In the genomic region with DNA sequence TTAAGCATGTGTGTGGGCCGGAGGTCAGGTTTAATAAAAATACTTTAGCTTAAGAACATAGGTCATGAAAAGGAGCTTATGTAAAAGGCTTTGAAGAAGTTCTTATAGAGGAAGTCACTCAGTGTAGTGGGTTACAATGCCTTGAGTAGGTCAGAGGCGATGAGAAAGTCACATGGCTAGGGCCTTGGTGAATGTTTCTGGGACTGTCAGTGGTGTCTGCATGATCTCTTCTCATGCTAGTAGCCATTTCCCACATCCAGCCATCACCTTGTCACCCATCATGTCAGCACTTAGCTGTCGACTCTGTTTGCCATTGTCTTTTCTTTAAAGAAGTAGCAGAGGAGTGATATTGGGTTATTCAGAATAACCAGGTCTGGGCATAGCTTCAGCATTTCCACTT, we compare ENCODE assay signal across 13 cellular contexts.
DNase-seq lines count a peak whose midpoint lies in the region; ATAC-seq and TF ChIP-seq lines count a peak whose summit lies in the region.
"Had no signal": no experiment of that assay in that cellular context is flagged by ENCODE, and none has a peak within 500 bp of the region (broad histone marks: within the 10 kb centered on the region; RNA-seq: fewer than 3 reads in every experiment).

No MANE protein-coding gene starts in this region.

- no peak overlapping the region for H2AK5ac ChIP-seq in IMR-90 (ENCODE audit: low read depth, low read length)

- H3K27me3 ChIP-seq in IMR-90 (ENCODE audit: control insufficient read depth, insufficient read depth, low read length) (no peaks in the 10 kb centered on the region), body of pancreas (no peaks in the 10 kb centered on the region)
- H3K27me3 ChIP-seq: BLaER1 treated with 17β-estradiol and CSF1 and Interleukin-3, amounts not matched to agents 10 nM and 100 nM had no signal

- 0 out of 2 replicates have a peak overlapping the region, but pooled peaks have one; percentile 13 for H4K5ac ChIP-seq in IMR-90 (ENCODE audit: low read depth, low read length)

- H3K56ac ChIP-seq in IMR-90 (ENCODE audit: extremely low read depth, insufficient read depth, low read length) = no peak overlapping the region

- dilution Hi-C loops in IMR-90 (cut with HindIII; ENCODE audit: low sequenced_read_pairs, unreplicated experiment) = no loop called here

- peak overlapping the region; percentile 59; the same call in 1 of the 2 replicates for H3K18ac ChIP-seq in IMR-90 (ENCODE audit: low read depth, low read length)

- in situ Hi-C loops in IMR-90 (cut with MboI; ENCODE audit: low sequenced_read_pairs) = no loop called here

- no peak overlapping the region for H2BK20ac ChIP-seq in IMR-90 (ENCODE audit: low read depth, low read length)

- DNase-seq in Right ventricle myocardium inferior (ENCODE audit: missing footprints) (no peak), cardiac septum (ENCODE audit: low spot score) (no peak), IMR-90 (no peak), left ventricle myocardium superior (no peak), body of pancreas (no peak), mesenteric fat pad (ENCODE audit: low spot score) (no peak)
- DNase-seq: Calu3; CD8-positive, alpha-beta T cell; DMS79 treated with DMSO at 0.1 percent for 48 hours; GF-D8 had no signal

- H3K4me3 ChIP-seq in IMR-90 (ENCODE audit: insufficient read depth, low read depth, low read length) (no peak overlapping the region), body of pancreas (no peak overlapping the region)
- H3K4me3 ChIP-seq: BLaER1 treated with 17β-estradiol and CSF1 and Interleukin-3, amounts not matched to agents 10 nM and 100 nM; GM23248; HAP-1 had no signal

- no peak overlapping the region for H2AK9ac ChIP-seq in IMR-90 (replicated peaks; ENCODE audit: low read depth, low read length, poor library complexity)

- POLR2A ChIA-PET in IMR-90 (lab: Charles Lee; ENCODE audit: unreplicated experiment) = no interaction called here

- no peak overlapping the region for H3K9ac ChIP-seq in IMR-90 (ENCODE audit: low read depth, low read length)
- H3K9ac ChIP-seq: BLaER1 treated with 17β-estradiol and CSF1 and Interleukin-3, amounts not matched to agents 10 nM and 100 nM; GM23248 had no signal

- no peak overlapping the region for H3K4me2 ChIP-seq in IMR-90 (ENCODE audit: low read depth, low read length)
- H3K4me2 ChIP-seq: BLaER1 treated with 17β-estradiol and CSF1 and Interleukin-3, amounts not matched to agents 10 nM and 100 nM had no signal

- no peak overlapping the region for H4K8ac ChIP-seq in IMR-90 (ENCODE audit: low read depth in 2 of 2, low read length in 2 of 2)

- peaks cover 9% of the 10 kb centered on the region for H3K9me3 ChIP-seq in IMR-90 (ENCODE audit: control insufficient read depth, insufficient read depth, low read length)
- H3K9me3 ChIP-seq in body of pancreas = no peaks in the 10 kb centered on the region

- H2AFZ ChIP-seq in IMR-90 (replicated peaks; ENCODE audit: low read length, poor library complexity) = no peak overlapping the region
- H2AFZ ChIP-seq: GM23248 had no signal

- no peak for TF ChIP-seq RAD21 in IMR-90 (IDR thresholded peaks at IDR 0.05; ENCODE audit: low read length)

- intact Hi-C loops in Right ventricle myocardium inferior (cut with DNase I) (loop anchor here (10.0 kb wide), 1 partner anchor 378 kb away; no protein-coding TSS in a partner anchor), cardiac septum (cut with DNase I) (no loop called here), IMR-90 (cut with micrococcal nuclease) (no loop called here), left ventricle myocardium superior (cut with micrococcal nuclease) (no loop called here), body of pancreas (cut with DNase I) (no loop called here)

- H2BK5ac ChIP-seq in IMR-90 (ENCODE audit: low read depth, low read length, poor library complexity, severe bottlenecking) = no peak overlapping the region

- no peak overlapping the region for H2BK15ac ChIP-seq in IMR-90 (ENCODE audit: low read depth, low read length)

- no peaks in the 10 kb centered on the region for H4K20me1 ChIP-seq in IMR-90 (ENCODE audit: insufficient read depth, low read length)
- H4K20me1 ChIP-seq: BLaER1 treated with 17β-estradiol and CSF1 and Interleukin-3, amounts not matched to agents 10 nM and 100 nM had no signal

- H3K36me3 ChIP-seq in IMR-90 (ENCODE audit: control insufficient read depth, insufficient read depth, low read length) (no peaks in the 10 kb centered on the region), body of pancreas (replicated peaks in 1 of 2; ENCODE audit: insufficient read depth in 1 of 2, low read depth in 2 of 2) (no peaks in the 10 kb centered on the region)
- H3K36me3 ChIP-seq: HAP-1 had no signal

- H4K91ac ChIP-seq in IMR-90 (ENCODE audit: insufficient read depth, low read depth, low read length) = no peak overlapping the region

- TF ChIP-seq POLR2A in IMR-90 (IDR thresholded peaks at IDR 0.05; ENCODE audit: low read depth, low read length) (no peak), body of pancreas (IDR thresholded peaks at IDR 0.05) (no peak)

- H3K27ac ChIP-seq in IMR-90 (ENCODE audit: insufficient read depth, low read length) (no peak overlapping the region), body of pancreas (no peak overlapping the region)
- H3K27ac ChIP-seq: BLaER1 treated with 17β-estradiol and CSF1 and Interleukin-3, amounts not matched to agents 10 nM and 100 nM; GM23248 had no signal

- H3K79me1 ChIP-seq in IMR-90 (ENCODE audit: low read depth in 1 of 2, low read length in 2 of 2) = peaks cover 7 to 15% of the 10 kb centered on the region in 2 experiments; a peak in 1 of 4 replicates

- H3K4ac ChIP-seq in IMR-90 (ENCODE audit: low read depth, low read length) = no peak overlapping the region

- no peak overlapping the region for H2BK120ac ChIP-seq in IMR-90 (ENCODE audit: low read depth, low read length)

- H3K23ac ChIP-seq in IMR-90 (ENCODE audit: low read depth, low read length) = no peak overlapping the region

- H3K9me1 ChIP-seq in IMR-90 (ENCODE audit: insufficient read depth, low read length) = peaks cover 3% of the 10 kb centered on the region; the same call in 1 of the 2 replicates

- BruUV-seq in IMR-90 (replicated peaks; lab: Mats Ljungman, UMichigan) = no TSS peak

- H3K14ac ChIP-seq in IMR-90 (replicated peaks; ENCODE audit: low read depth, low read length) = no peak overlapping the region; the same call in 1 of the 2 replicates

- TF ChIP-seq CTCF in IMR-90 (conservative IDR thresholded peaks at IDR 0.05; ENCODE audit: low read depth, low read length) = no peak
- no peak for TF ChIP-seq CTCF in body of pancreas (IDR thresholded peaks at IDR 0.05)

- H3K4me1 ChIP-seq in IMR-90 (ENCODE audit: control insufficient read depth, insufficient read depth, low read length) (peaks cover 2% of the 10 kb centered on the region), body of pancreas (no peaks in the 10 kb centered on the region)
- H3K4me1 ChIP-seq: BLaER1 treated with 17β-estradiol and CSF1 and Interleukin-3, amounts not matched to agents 10 nM and 100 nM had no signal

- no CpG with 5 or more reads among the region's 3 CpGs for WGBS in IMR-90 (ENCODE audit: extremely low coverage in 2 of 2, insufficient read length in 1 of 2), 2 experiments
- 82 to 93% methylated on average over 3 of the region's 3 CpGs for WGBS in body of pancreas, 2 donors

- CTCF ChIA-PET in IMR-90 (lab: Yijun Ruan, JAX) = no interaction called here

- ATAC-seq in Right ventricle myocardium inferior (peak; percentile 69), IMR-90 (ENCODE audit: low read depth) (peak; percentile 23; the same call in 1 of the 2 replicates), left ventricle myocardium superior (peak; percentile 75), body of pancreas (no peak)
- ATAC-seq: CD8-positive, alpha-beta T cell had no signal

TF ChIP-seq in IMR-90, 13 proteins besides CTCF, POLR2A, EP300 and RAD21:
- TF ChIP-seq ELK1 (IDR thresholded peaks at IDR 0.05; ENCODE audit: borderline replicate concordance, low read depth, low read length) (no peak), CHD1 (IDR thresholded peaks at IDR 0.05; ENCODE audit: low read depth, low read length) (no peak), NFE2L2 (IDR thresholded peaks at IDR 0.05; ENCODE audit: low read depth, low read length) (no peak), MAZ (IDR thresholded peaks at IDR 0.05; ENCODE audit: borderline replicate concordance, low read depth, low read length) (no peak), MAFK (IDR thresholded peaks at IDR 0.05; ENCODE audit: low read depth, low read length) (no peak)
